Comparison of ENCODE assay signal across 34 cellular contexts in genomic region chr14:53703457-53703856, GRCh38.
"Had no signal": no experiment of that assay in that cellular context is flagged by ENCODE, and none has a peak within 500 bp of the region (broad histone marks: within the 10 kb centered on the region; RNA-seq: fewer than 3 reads in every experiment).

No MANE protein-coding gene starts in this region.

- ATAC-seq: activated naive CD4-positive, alpha-beta T cell treated with anti-CD3 and anti-CD28 coated beads, Interleukin-2, amount 50 U/mL, for 72 hours; activated naive CD8-positive, alpha-beta T cell treated with anti-CD3 and anti-CD28 coated beads, Interleukin-2, amount 50 U/mL, for 24 hours; activated T-cell treated with anti-CD3 and anti-CD28 coated beads, Interleukin-2, amount 50 U/mL, for 4 hours; activated T-cell treated with anti-CD3 and anti-CD28 coated beads, Interleukin-2, amount 50 U/mL, for 72 hours; activated T-helper 17 cell treated with anti-CD3 and anti-CD28 coated beads, Interleukin-2, amount 50 U/mL, for 72 hours; body of pancreas had no signal

- H3K4me1 ChIP-seq: adrenal gland, ascending aorta, body of pancreas, breast epithelium had no signal

- FAIRE-seq: astrocyte, bronchial epithelial cell had no signal

- H3K4me3 ChIP-seq: adrenal gland, ascending aorta, body of pancreas, breast epithelium, cardiac muscle cell had no signal

- H3K27me3 ChIP-seq: adrenal gland, ascending aorta, body of pancreas, brain microvascular endothelial cell, breast epithelium, cardiac muscle cell had no signal

- H3K27ac ChIP-seq: adrenal gland, ascending aorta, body of pancreas, brain microvascular endothelial cell, breast epithelium, cardiac muscle cell had no signal

- H3K36me3 ChIP-seq: adrenal gland, ascending aorta, brain microvascular endothelial cell, breast epithelium, cardiac muscle cell had no signal

- H3K9me3 ChIP-seq: adrenal gland, ascending aorta, body of pancreas, breast epithelium had no signal

- DNase-seq: activated effector memory CD4-positive, alpha-beta T cell treated with anti-CD3 and anti-CD28 coated beads, Interleukin-2, amount 50 U/mL, for 16 hours; activated effector memory CD4-positive, alpha-beta T cell treated with Interleukin-2 at 50 U/mL for 16 hours; activated gamma-delta T cell; activated gamma-delta T cell treated with Interleukin-2 at 50 U/mL for 16 hours; activated naive CD4-positive, alpha-beta T cell; activated naive CD4-positive, alpha-beta T cell treated with anti-CD3 and anti-CD28 coated beads for 36 hours; activated naive CD4-positive, alpha-beta T cell treated with anti-CD3 and anti-CD28 coated beads, Interleukin-2, amount 10 ng/mL, durations not matched to agents 7 days and 5 days; activated naive CD4-positive, alpha-beta T cell treated with anti-CD3 and anti-CD28 coated beads, Interleukin-2, amount 50 U/mL, for 16 hours; activated naive CD4-positive, alpha-beta T cell treated with Interleukin-2 at 50 U/mL for 16 hours; activated naive CD8-positive, alpha-beta T cell treated with anti-CD3 and anti-CD28 coated beads for 36 hours; activated naive CD8-positive, alpha-beta T cell treated with anti-CD3 and anti-CD28 coated beads, Interleukin-2, amount 10 ng/mL, durations not matched to agents 7 days and 5 days; activated naive CD8-positive, alpha-beta T cell treated with anti-CD3 and anti-CD28 coated beads, Interleukin-2, amount 50 U/mL, for 24 hours; activated T-cell treated with anti-CD3 and anti-CD28 coated beads, Interleukin-2, amount 50 U/mL, for 1 hour; activated T-cell treated with anti-CD3 and anti-CD28 coated beads, Interleukin-2, amount 50 U/mL, for 24 hours; activated T-cell treated with anti-CD3 and anti-CD28 coated beads, Interleukin-2, amount 50 U/mL, for 4 hours; activated T-cell treated with anti-CD3 and anti-CD28 coated beads, Interleukin-2, amount 50 U/mL, for 48 hours; activated T-cell treated with anti-CD3 and anti-CD28 coated beads, Interleukin-2, amount 50 U/mL, for 72 hours; adrenal gland; amniotic stem cell; amygdala; anterior cingulate cortex; aorta; body of pancreas; brain microvascular endothelial cell; caudate nucleus; central memory CD4-positive, alpha-beta T cell; cerebellar nuclear complex had no signal
